9 cellular contexts compared by ENCODE assay signal in genomic region chr11:118915941-118916841, GRCh38. TPM values are rescaled to one million over a fixed set of nuclear protein-coding genes. Genes with fewer than 3 reads are reported as not detected.
DNase-seq lines count a peak whose midpoint lies in the region; ATAC-seq and TF ChIP-seq lines count a peak whose summit lies in the region.
"Had no signal": no experiment of that assay in that cellular context is flagged by ENCODE, and none has a peak within 500 bp of the region (broad histone marks: within the 10 kb centered on the region; RNA-seq: fewer than 3 reads in every experiment).

No MANE protein-coding gene starts in this region.

- POLR2A ChIA-PET in A673 (lab: Charles Lee; ENCODE audit: low non-redundant PET) = no interaction called here

- ATAC-seq in natural killer cell (no peak), GM18909 (IDR thresholded peaks at IDR 0.05; ENCODE audit: poor library complexity, unreplicated experiment) (no peak)

- no peaks in the 10 kb centered on the region for H3K36me3 Mint-ChIP-seq in natural killer cell

- H3K4me2 ChIP-seq in Loucy (ENCODE audit: low read depth, low read length, poor library complexity, severe bottlenecking) (peak overlapping the region; percentile 98), MM.1S (ENCODE audit: low read depth, low read length) (no peak overlapping the region)

- TF ChIP-seq CTCF in A673 (conservative IDR thresholded peaks at IDR 0.05; ENCODE audit: low read depth, low read length) (no peak), Loucy (conservative IDR thresholded peaks at IDR 0.05; ENCODE audit: low read length) (no peak), natural killer cell (IDR thresholded peaks at IDR 0.05) (no peak), MM.1S (IDR thresholded peaks at IDR 0.05; ENCODE audit: low read length) (no peak)

- no peaks in the 10 kb centered on the region for H3K9me3 ChIP-seq in A673 (ENCODE audit: low read depth, low read length, poor library complexity, severe bottlenecking)
- no peaks in the 10 kb centered on the region for H3K9me3 ChIP-seq in Loucy (ENCODE audit: insufficient read depth, low read depth, low read length)
- H3K9me3 ChIP-seq in ectodermal cell (ENCODE audit: control insufficient read depth, low read length) = no peaks in the 10 kb centered on the region
- no peaks in the 10 kb centered on the region for H3K9me3 ChIP-seq in MM.1S (replicated peaks; ENCODE audit: insufficient read depth, low read length)
- H3K9me3 ChIP-seq: SJSA1 had no signal

- peaks cover 99% of the 10 kb centered on the region for H3K4me1 ChIP-seq in A673 (ENCODE audit: insufficient read depth, low read length, poor library complexity, severe bottlenecking)
- H3K4me1 ChIP-seq in Loucy (ENCODE audit: insufficient read depth, low read length, poor library complexity, severe bottlenecking) = peaks cover 93% of the 10 kb centered on the region
- H3K4me1 ChIP-seq in ectodermal cell (ENCODE audit: control insufficient read depth, insufficient read depth, low read length) = peaks cover 84% of the 10 kb centered on the region
- H3K4me1 ChIP-seq in MM.1S (ENCODE audit: low read length) = peaks cover 3% of the 10 kb centered on the region; the same call in 1 of the 2 replicates

- intact Hi-C loops in A673 (cut with micrococcal nuclease; ENCODE audit: unreplicated experiment) = no loop called here
- intact Hi-C loops in natural killer cell (cut with micrococcal nuclease) = no loop called here

- no peaks in the 10 kb centered on the region for H3K9me3 Mint-ChIP-seq in natural killer cell

- H3K9me2 ChIP-seq in Loucy (replicated peaks; ENCODE audit: low read depth, low read length) (no peaks in the 10 kb centered on the region), MM.1S (replicated peaks; ENCODE audit: insufficient read depth, low read length) (no peaks in the 10 kb centered on the region)

- H3K79me2 ChIP-seq in Loucy (ENCODE audit: insufficient read depth, low read length) (peaks cover 76% of the 10 kb centered on the region), MM.1S (ENCODE audit: low read length) (peaks cover 3% of the 10 kb centered on the region; the same call in 1 of the 2 replicates)

- BruUV-seq in A673 (replicated peaks; lab: Mats Ljungman, UMichigan) = no TSS peak

- H3K27ac ChIP-seq in A673 (ENCODE audit: low read depth, low read length, poor library complexity, severe bottlenecking) (peak overlapping the region; percentile 88), ectodermal cell (ENCODE audit: insufficient read depth, low read depth, low read length, poor library complexity, severe bottlenecking) (peak overlapping the region; percentile 84), MM.1S (ENCODE audit: low read length) (no peak overlapping the region)
- H3K27ac ChIP-seq: SJSA1 had no signal

- H3F3A ChIP-seq in Loucy (ENCODE audit: low read depth) = 0 out of 2 replicates have a peak, but pooled peaks cover 4% of the 10 kb centered on the region
- no peaks in the 10 kb centered on the region for H3F3A ChIP-seq in MM.1S (ENCODE audit: insufficient read depth, low read length)

- no peaks in the 10 kb centered on the region for H3K27me3 Mint-ChIP-seq in natural killer cell (ENCODE audit: low read depth in 2 of 2)

- H3K27me3 ChIP-seq in A673 (replicated peaks; ENCODE audit: insufficient read depth, low read depth, low read length, poor library complexity) (no peaks in the 10 kb centered on the region), Loucy (ENCODE audit: insufficient read depth, low read length, poor library complexity, severe bottlenecking) (no peaks in the 10 kb centered on the region), ectodermal cell (ENCODE audit: control insufficient read depth, insufficient read depth, low read length, poor library complexity, severe bottlenecking) (no peaks in the 10 kb centered on the region), MM.1S (replicated peaks; ENCODE audit: insufficient read depth, low read length) (no peaks in the 10 kb centered on the region)
- H3K27me3 ChIP-seq: SJSA1 had no signal

- H3K36me3 ChIP-seq in A673 (ENCODE audit: insufficient read depth, low read length, poor library complexity, severe bottlenecking) (no peaks in the 10 kb centered on the region), Loucy (ENCODE audit: insufficient read depth, low read length) (no peaks in the 10 kb centered on the region), ectodermal cell (ENCODE audit: control insufficient read depth, insufficient read depth, low read length) (no peaks in the 10 kb centered on the region), MM.1S (replicated peaks; ENCODE audit: insufficient read depth, low read length) (no peaks in the 10 kb centered on the region)

- no peaks in the 10 kb centered on the region for H4K20me1 ChIP-seq in Loucy (ENCODE audit: insufficient read depth, low read length, poor library complexity, severe bottlenecking)
- H4K20me1 ChIP-seq in MM.1S (ENCODE audit: insufficient read depth, low read length) = no peaks in the 10 kb centered on the region

- CTCF ChIA-PET in A673 (lab: Charles Lee) = no interaction called here

- H3K4me1 Mint-ChIP-seq in natural killer cell = peaks cover 79 to 98% of the 10 kb centered on the region in 2 donors

- DNase-seq in A673 (ENCODE audit: low spot score) (no peak), natural killer cell (peak; percentile 15), MM.1S (no peak), NCI-H82 treated with DMSO at 0.1 percent for 48 hours (lab: John Stamatoyannopoulos, UW; ENCODE audit: unreplicated experiment) (no peak)
- no peak for DNase-seq in stimulated activated CD4-positive, alpha-beta T cell treated with anti-CD3 and anti-CD28 coated beads, Interleukin-2, amount 100 ng/mL, for 48 hours

- H2AFZ ChIP-seq in Loucy (ENCODE audit: low read length) = no peak overlapping the region
- H2AFZ ChIP-seq in MM.1S (ENCODE audit: low read length) = no peak overlapping the region

- peak overlapping the region; percentile 95 to 96 for H3K27ac Mint-ChIP-seq in natural killer cell

- peak overlapping the region; percentile 89 for H3K4me3 Mint-ChIP-seq in natural killer cell

- WGBS in ectodermal cell, 2 experiments = 59 to 61% methylated on average over 10 of the region's 10 CpGs

- H3K9ac ChIP-seq in Loucy (ENCODE audit: low read depth, low read length, poor library complexity, severe bottlenecking) (peak overlapping the region; percentile 84), MM.1S (ENCODE audit: low read length) (no peak overlapping the region)

- H3K4me3 ChIP-seq in A673 (ENCODE audit: low read depth, low read length, poor library complexity, severe bottlenecking) (no peak overlapping the region), Loucy (ENCODE audit: low read length, poor library complexity, severe bottlenecking) (no peak overlapping the region), ectodermal cell (ENCODE audit: insufficient read depth, low read depth, low read length) (no peak overlapping the region), MM.1S (ENCODE audit: low read length) (no peak overlapping the region)
- H3K4me3 ChIP-seq: SJSA1 had no signal

RNA-seq across cellular contexts. Expression of gene BCL9L, which starts 9.5 kb away (rescaled TPM):
- total RNA-seq in A673 (2021) (49.9 and 64.0 TPM in 2 replicates), natural killer cell (100 to 1,000 TPM; 221 to 255 (median 234) TPM)
- polyA plus RNA-seq in ectodermal cell (2013, experiment 1 of 4) = 32.7 TPM
- polyA plus RNA-seq in ectodermal cell (2013, experiment 2 of 4) = 39.1 TPM
- polyA plus RNA-seq in ectodermal cell (2013, experiment 3 of 4) = 25.6 TPM
- 28.2 TPM for polyA plus RNA-seq in ectodermal cell (2013, experiment 4 of 4)

RNA-seq across cellular contexts. Expression of gene CXCR5, which starts 32.5 kb away (rescaled TPM):
- total RNA-seq in A673 (2021) (not detected in 2 replicates), natural killer cell (1 to 10 TPM in 1 of 3 donors, under 1 TPM in 2; 0.56 to 1.3 (median 0.86) TPM)
- not detected for polyA plus RNA-seq in ectodermal cell (2013, experiment 1 of 4)
- not detected for polyA plus RNA-seq in ectodermal cell (2013, experiment 2 of 4)
- polyA plus RNA-seq in ectodermal cell (2013, experiment 3 of 4) = not detected
- not detected for polyA plus RNA-seq in ectodermal cell (2013, experiment 4 of 4)
- total RNA-seq: SJSA1 had no signal

RNA-seq across cellular contexts. Expression of gene UPK2, which starts 39.9 kb away (rescaled TPM):
- not detected in 2 replicates for total RNA-seq in A673 (2021)
- not detected for polyA plus RNA-seq in ectodermal cell (2013, experiment 1 of 4)
- not detected for polyA plus RNA-seq in ectodermal cell (2013, experiment 2 of 4)
- not detected for polyA plus RNA-seq in ectodermal cell (2013, experiment 3 of 4)
- 0.69 TPM for polyA plus RNA-seq in ectodermal cell (2013, experiment 4 of 4)
- total RNA-seq in natural killer cell = under 1 TPM in 2 of 3 donors, not detected in 1; 0.40 to 0.41 TPM
- total RNA-seq: SJSA1 had no signal

RNA-seq across cellular contexts. Expression of gene FOXR1, which starts 55.4 kb away (rescaled TPM):
- total RNA-seq in A673 (2021) (not detected in 2 replicates), natural killer cell (not detected)
- not detected for polyA plus RNA-seq in ectodermal cell (2013, experiment 1 of 4)
- not detected for polyA plus RNA-seq in ectodermal cell (2013, experiment 2 of 4)
- not detected for polyA plus RNA-seq in ectodermal cell (2013, experiment 3 of 4)
- polyA plus RNA-seq in ectodermal cell (2013, experiment 4 of 4) = not detected
- total RNA-seq: SJSA1 had no signal
